In genomic region chr21:36126166-36126565, GRCh38 we compare ENCODE assay signal across 12 cellular contexts. TPM values are rescaled to one million over a fixed set of nuclear protein-coding genes. Genes with fewer than 3 reads are reported as not detected.
DNase-seq lines count a peak whose midpoint lies in the region; TF ChIP-seq lines count a peak whose summit lies in the region.
"Had no signal": no experiment of that assay in that cellular context is flagged by ENCODE, and none has a peak within 500 bp of the region (broad histone marks: within the 10 kb centered on the region; RNA-seq: fewer than 3 reads in every experiment).

No MANE protein-coding gene starts in this region.

- H3K4me3 ChIP-seq in MG63 (no peak overlapping the region), sigmoid colon (no peak overlapping the region)
- H3K4me3 ChIP-seq: uterus had no signal

- H3K9me3 ChIP-seq in MG63 (no peaks in the 10 kb centered on the region), sigmoid colon (no peaks in the 10 kb centered on the region)
- H3K9me3 ChIP-seq: neutrophil, uterus had no signal

- TF ChIP-seq EP300 in sigmoid colon (IDR thresholded peaks at IDR 0.05) = no peak

- TF ChIP-seq CTCF in sigmoid colon (IDR thresholded peaks at IDR 0.05) = no peak

- DNase-seq in EH (ENCODE audit: low read depth) (peak; percentile 13), MG63 (peak; percentile 34), epithelial cell of prostate (ENCODE audit: low read depth, low spot score) (no peak), mucosa of gallbladder (ENCODE audit: low spot score) (peak; percentile 30), D341Med (ENCODE audit: low spot score) (no peak), sigmoid colon (no peak), cortex of kidney (lab: John Stamatoyannopoulos, UW) (no peak)
- DNase-seq in activated CD4-positive, alpha-beta T cell treated with anti-CD3 and anti-CD28 coated beads, Interleukin-2, amount 50 U/mL, for 1 hour = no peak

- no peak for TF ChIP-seq POLR2A in sigmoid colon (IDR thresholded peaks at IDR 0.05)

- H3K36me3 ChIP-seq in MG63 = no peaks in the 10 kb centered on the region
- no peaks in the 10 kb centered on the region for H3K36me3 ChIP-seq in sigmoid colon
- H3K36me3 ChIP-seq: neutrophil, uterus, WERI-Rb-1 had no signal

- H3K27me3 ChIP-seq in MG63 (no peaks in the 10 kb centered on the region), sigmoid colon (no peaks in the 10 kb centered on the region)
- H3K27me3 ChIP-seq: uterus had no signal

- intact Hi-C loops in sigmoid colon (cut with DNase I) = no loop called here

- H3K27ac ChIP-seq in epithelial cell of prostate (peak overlapping the region; percentile 46), sigmoid colon (peak overlapping the region in 2 of 4 donors; percentile 10 to 14)
- H3K27ac ChIP-seq: neutrophil, uterus, WERI-Rb-1 had no signal

- peaks cover 0 to 9% (median 7%) of the 10 kb centered on the region in 4 donors for H3K4me1 ChIP-seq in sigmoid colon
- H3K4me1 ChIP-seq: uterus had no signal

- 9 to 54% methylated on average over 1 of the region's 1 CpG for WGBS in sigmoid colon, 2 donors

RNA-seq across cellular contexts. Expression of gene CBR3, which starts 8.7 kb away (rescaled TPM):
- 11.2 and 17.8 TPM in 2 replicates for total RNA-seq in MG63 (2014; rRNA removed; shearing (Covaris generic); ENCODE audit: low replicate concordance)
- total RNA-seq in mucosa of gallbladder (4.8 TPM), sigmoid colon (10 to 100 TPM in 3 of 4 donors, 1 to 10 TPM in 1; 3.5 to 17.8 (median 15.5) TPM)
- 10 to 100 TPM in 1 of 3 donors, 1 to 10 TPM in 2; 2.3 to 10.2 (median 8.9) TPM for polyA plus RNA-seq in sigmoid colon
- total RNA-seq: HepG2 had no signal
- polyA plus RNA-seq: HepG2 had no signal

RNA-seq across cellular contexts. Expression of gene DOP1B, which starts 30.5 kb away (rescaled TPM):
- 1.6 and 4.7 TPM in 2 replicates for total RNA-seq in MG63 (2014; rRNA removed; shearing (Covaris generic); ENCODE audit: low replicate concordance)
- 31.2 TPM for total RNA-seq in mucosa of gallbladder
- 10 to 100 TPM in 2 of 4 donors, 1 to 10 TPM in 2; 7.4 to 14.7 (median 9.8) TPM for total RNA-seq in sigmoid colon
- polyA plus RNA-seq in sigmoid colon = 10 to 100 TPM; 12.5 to 20.7 (median 13.8) TPM

RNA-seq across cellular contexts. Expression of gene CBR1, which starts 56.3 kb away (rescaled TPM):
- 139 and 172 TPM in 2 replicates for total RNA-seq in MG63 (2014; rRNA removed; shearing (Covaris generic); ENCODE audit: low replicate concordance)
- 133 TPM for total RNA-seq in mucosa of gallbladder
- 100 to 1,000 TPM; 102 to 264 (median 159) TPM for total RNA-seq in sigmoid colon
- polyA plus RNA-seq in sigmoid colon = 100 to 1,000 TPM; 110 to 214 (median 180) TPM

Comparison
In these comparisons a context has a peak if more than half of its experiments do, and no peak if none do; other contexts are left out.
1. DNase-seq: peak in EH (single experiment), MG63 (single experiment) and mucosa of gallbladder (single experiment); none in epithelial cell of prostate (single experiment), activated CD4-positive, alpha-beta T cell treated with anti-CD3 and anti-CD28 coated beads, Interleukin-2, amount 50 U/mL, for 1 hour (single experiment), D341Med (single experiment), sigmoid colon (single experiment) and cortex of kidney (single experiment).